1 cellular context compared by ENCODE assay signal in genomic region chr3:31974454-31974853, GRCh38.
TF ChIP-seq lines count a peak whose summit lies in the region.

No MANE protein-coding gene starts in this region.

TF ChIP-seq in HepG2, 621 proteins besides CTCF, POLR2A, EP300 and RAD21 (continued from another document and continues in another):
- peak; percentile 86 for TF ChIP-seq ZNF646 (CRISPR knock-in tag; IDR thresholded peaks at IDR 0.05)
- peak; percentile 70 for TF ChIP-seq RXRB (CRISPR knock-in tag; IDR thresholded peaks at IDR 0.05; ENCODE audit: borderline replicate concordance)
- peak; percentile 88 for TF ChIP-seq GATAD2A (CRISPR knock-in tag; IDR thresholded peaks at IDR 0.05)
- no peak for TF ChIP-seq SOX13 (IDR thresholded peaks at IDR 0.05)
- peak in 1 of 2 experiments; percentile 77; a peak in 2 of 4 replicates for TF ChIP-seq SOX13 (CRISPR knock-in tag; conservative IDR thresholded peaks at IDR 0.05 in 1 of 2, IDR thresholded peaks at IDR 0.05 in 1 of 2)
- no peak for TF ChIP-seq MYPOP (CRISPR knock-in tag; IDR thresholded peaks at IDR 0.05)
- TF ChIP-seq FOSL2 (CRISPR knock-in tag; IDR thresholded peaks at IDR 0.05), result peak; percentile 41
- TF ChIP-seq PRDM10 (CRISPR knock-in tag; IDR thresholded peaks at IDR 0.05; ENCODE audit: low read depth), result peak; percentile 92
- TF ChIP-seq ASH2L (IDR thresholded peaks at IDR 0.05; ENCODE audit: insufficient read length, low read depth, low read length), result peak; percentile 41
- peak; percentile 73 for TF ChIP-seq PATZ1 (CRISPR knock-in tag; IDR thresholded peaks at IDR 0.05)
- no peak for TF ChIP-seq PHF5A (CRISPR knock-in tag; IDR thresholded peaks at IDR 0.05; ENCODE audit: low read depth, unreplicated experiment)
- no peak for TF ChIP-seq ZNF33B (CRISPR knock-in tag; IDR thresholded peaks at IDR 0.05)
- peak; percentile 59; the same call in 1 of the 2 replicates for TF ChIP-seq ZBTB21 (CRISPR knock-in tag; IDR thresholded peaks at IDR 0.05)
- TF ChIP-seq ZKSCAN8 (CRISPR knock-in tag; IDR thresholded peaks at IDR 0.05; ENCODE audit: borderline replicate concordance), result 0 out of 2 replicates have a peak, but pooled peaks have one; percentile 55
- peak; percentile 86 for TF ChIP-seq ARID5B (CRISPR knock-in tag; IDR thresholded peaks at IDR 0.05)
- no peak for TF ChIP-seq ZNF878 (CRISPR knock-in tag; IDR thresholded peaks at IDR 0.05)
- 0 out of 2 replicates have a peak, but pooled peaks have one; percentile 40 for TF ChIP-seq ZNF644 (CRISPR knock-in tag; IDR thresholded peaks at IDR 0.05; ENCODE audit: low read depth)
- TF ChIP-seq IRF2 (CRISPR knock-in tag; IDR thresholded peaks at IDR 0.05), result 0 out of 2 replicates have a peak, but pooled peaks have one; percentile 42
- peak; percentile 39; the same call in 1 of the 2 replicates for TF ChIP-seq CREM (IDR thresholded peaks at IDR 0.05)
- no peak for TF ChIP-seq CREM (CRISPR knock-in tag; IDR thresholded peaks at IDR 0.05)
- TF ChIP-seq TEAD3 (CRISPR knock-in tag; optimal IDR thresholded peaks at IDR 0.05; ENCODE audit: borderline replicate concordance), result peak; percentile 51
- TF ChIP-seq LCORL (IDR thresholded peaks at IDR 0.05), result no peak
- peak; percentile 39; the same call in 1 of the 2 replicates for TF ChIP-seq LCORL (CRISPR knock-in tag; IDR thresholded peaks at IDR 0.05)
- no peak for TF ChIP-seq YEATS2 (CRISPR knock-in tag; IDR thresholded peaks at IDR 0.05; ENCODE audit: borderline replicate concordance)
- no peak for TF ChIP-seq ZNF274 (CRISPR knock-in tag; IDR thresholded peaks at IDR 0.05)
- no peak for TF ChIP-seq MED8 (CRISPR knock-in tag; IDR thresholded peaks at IDR 0.05; ENCODE audit: insufficient replicate concordance)
- TF ChIP-seq NCOA2 (CRISPR knock-in tag; IDR thresholded peaks at IDR 0.05), result 0 out of 2 replicates have a peak, but pooled peaks have one; percentile 25
- TF ChIP-seq FOXA1 (IDR thresholded peaks at IDR 0.05), result no peak
- 0 out of 2 replicates have a peak, but pooled peaks have one; percentile 12 for TF ChIP-seq FOXA1 (CRISPR knock-in tag; IDR thresholded peaks at IDR 0.05)
- peak; percentile 83 for TF ChIP-seq BCL6 (CRISPR knock-in tag; IDR thresholded peaks at IDR 0.05)
- no peak for TF ChIP-seq ZNF124 (CRISPR knock-in tag; IDR thresholded peaks at IDR 0.05)
- TF ChIP-seq ZNF331 (CRISPR knock-in tag; IDR thresholded peaks at IDR 0.05), result peak; percentile 49; the same call in 1 of the 2 replicates
- TF ChIP-seq NR2F1 (CRISPR knock-in tag; IDR thresholded peaks at IDR 0.05), result 0 out of 4 replicates have a peak, but pooled peaks of 1 of the 2 experiments have one; percentile 12
- peak; percentile 92 for TF ChIP-seq CEBPG (CRISPR knock-in tag; IDR thresholded peaks at IDR 0.05)
- TF ChIP-seq ZSCAN5A (CRISPR knock-in tag; IDR thresholded peaks at IDR 0.05; ENCODE audit: borderline replicate concordance), result peak; percentile 75; the same call in 1 of the 2 replicates
- TF ChIP-seq THAP11 (CRISPR knock-in tag; IDR thresholded peaks at IDR 0.05), result 0 out of 2 replicates have a peak, but pooled peaks have one; percentile 35
- TF ChIP-seq FOXK2 (IDR thresholded peaks at IDR 0.05), result 0 out of 2 replicates have a peak, but pooled peaks have one; percentile 21
- peak; percentile 71; the same call in 1 of the 2 replicates for TF ChIP-seq HOMEZ (CRISPR knock-in tag; IDR thresholded peaks at IDR 0.05; ENCODE audit: low read depth)
- peak; percentile 66 for TF ChIP-seq SOX5 (CRISPR knock-in tag; IDR thresholded peaks at IDR 0.05; ENCODE audit: borderline replicate concordance)
- TF ChIP-seq HNF4A (CRISPR knock-in tag; IDR thresholded peaks at IDR 0.05), result peak; percentile 62
